In the genomic region with DNA sequence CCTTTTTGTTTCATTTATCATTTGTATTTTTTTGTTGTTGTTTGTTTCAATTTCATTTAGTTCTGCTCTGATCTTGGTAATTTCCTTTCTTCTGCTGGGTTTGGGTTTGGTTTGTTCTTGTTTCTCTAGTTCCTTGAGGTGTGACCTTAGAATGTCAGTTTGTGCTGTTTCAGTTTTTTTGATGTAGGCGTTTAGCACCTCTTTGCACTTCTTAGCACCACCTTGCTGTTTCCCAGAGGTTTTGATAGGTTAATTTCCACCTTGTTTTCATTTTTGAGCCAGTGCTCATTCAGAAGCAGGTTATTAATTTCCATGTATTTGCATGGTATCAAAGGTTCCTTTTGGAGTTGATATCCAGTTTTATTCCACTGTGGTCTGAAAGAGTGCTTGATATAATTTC, we compare ENCODE assay signal across 8 cellular contexts. TPM values are rescaled to one million over a fixed set of nuclear protein-coding genes. Genes with fewer than 3 reads are reported as not detected.
DNase-seq lines count a peak whose midpoint lies in the region; ATAC-seq and TF ChIP-seq lines count a peak whose summit lies in the region.
"Not testable (repeated sequence)": the region's sequence is repeated elsewhere in the genome, so short reads cannot be mapped to it uniquely, and the experiment has no call there.

No MANE protein-coding gene starts in this region.

- H3K27me3 Mint-ChIP-seq in CD8-positive, alpha-beta T cell (ENCODE audit: low read depth); T-helper 2 cell treated with Interferon-gamma antibody and Interleukin-4, amounts not matched to agents 5 μg/mL and 100 μg/mL, for 36 hours (ENCODE audit: low read depth); activated CD8-positive, alpha-beta T cell treated with anti-CD3 and anti-CD28 coated beads, Interleukin-2, amount 10 ng/mL, durations not matched to agents 7 days and 5 days (ENCODE audit: low read depth); activated T-helper 2 cell treated with anti-CD3 and anti-CD28 coated beads, Interferon-gamma antibody, Interleukin-2, Interleukin-4, amounts not matched to agents 10 μg/mL and 5 μg/mL and 100 μg/mL, durations not matched to agents 14 hours and 24 hours and 36 hours (ENCODE audit: low read depth); activated naive CD8-positive, alpha-beta T cell treated with anti-CD3 and anti-CD28 coated beads, Interleukin-2, amount 50 U/mL, for 24 hours; memory B cell; stimulated activated memory B cell treated with anti-CD40 and anti-IgM and Interleukin-4, amounts not matched to agents 10 μg/mL and 1 μg/mL and 100 μg/mL, for 72 hours: not testable (repeated sequence)

- not testable (repeated sequence) for H3K4me1 ChIP-seq in CD8-positive, alpha-beta T cell (ENCODE audit: insufficient read depth, low read length)

- H3K36me3 ChIP-seq in CD8-positive, alpha-beta T cell (ENCODE audit: insufficient read depth, low read length), result not testable (repeated sequence)

- peak overlapping the region; percentile 78 for H3K27ac Mint-ChIP-seq in CD8-positive, alpha-beta T cell
- H3K27ac Mint-ChIP-seq in T-helper 2 cell treated with Interferon-gamma antibody and Interleukin-4, amounts not matched to agents 5 μg/mL and 100 μg/mL, for 36 hours, result peak overlapping the region; percentile 73
- H3K27ac Mint-ChIP-seq in activated CD8-positive, alpha-beta T cell treated with anti-CD3 and anti-CD28 coated beads, Interleukin-2, amount 10 ng/mL, durations not matched to agents 7 days and 5 days, result peak overlapping the region; percentile 17
- H3K27ac Mint-ChIP-seq in activated T-helper 2 cell treated with anti-CD3 and anti-CD28 coated beads, Interferon-gamma antibody, Interleukin-2, Interleukin-4, amounts not matched to agents 10 μg/mL and 5 μg/mL and 100 μg/mL, durations not matched to agents 14 hours and 24 hours and 36 hours, result peak overlapping the region; percentile 35
- H3K27ac Mint-ChIP-seq in activated naive CD8-positive, alpha-beta T cell treated with anti-CD3 and anti-CD28 coated beads, Interleukin-2, amount 50 U/mL, for 24 hours, result peak overlapping the region; percentile 27
- peak overlapping the region; percentile 56 for H3K27ac Mint-ChIP-seq in memory B cell
- H3K27ac Mint-ChIP-seq in stimulated activated memory B cell treated with anti-CD40 and anti-IgM and Interleukin-4, amounts not matched to agents 10 μg/mL and 1 μg/mL and 100 μg/mL, for 72 hours, result peak overlapping the region; percentile 26

- TF ChIP-seq CTCF in CD8-positive, alpha-beta T cell (IDR thresholded peaks at IDR 0.05), result not testable (repeated sequence)

- POLR2A ChIA-PET in CD8-positive, alpha-beta T cell (lab: Charles Lee); activated CD8-positive, alpha-beta T cell treated with anti-CD3 and anti-CD28 coated beads, Interleukin-2, amount 10 ng/mL, durations not matched to agents 7 days and 5 days (lab: Charles Lee): not testable (repeated sequence)

- H3K9me3 ChIP-seq in CD8-positive, alpha-beta T cell (ENCODE audit: low read length), result not testable (repeated sequence)

- not testable (repeated sequence) for H3K4me3 Mint-ChIP-seq in CD8-positive, alpha-beta T cell; activated CD8-positive, alpha-beta T cell treated with anti-CD3 and anti-CD28 coated beads, Interleukin-2, amount 10 ng/mL, durations not matched to agents 7 days and 5 days; activated T-helper 2 cell treated with anti-CD3 and anti-CD28 coated beads, Interferon-gamma antibody, Interleukin-2, Interleukin-4, amounts not matched to agents 10 μg/mL and 5 μg/mL and 100 μg/mL, durations not matched to agents 14 hours and 24 hours and 36 hours (ENCODE audit: low read depth); activated naive CD8-positive, alpha-beta T cell treated with anti-CD3 and anti-CD28 coated beads, Interleukin-2, amount 50 U/mL, for 24 hours; memory B cell
- peak overlapping the region; percentile 9 for H3K4me3 Mint-ChIP-seq in T-helper 2 cell treated with Interferon-gamma antibody and Interleukin-4, amounts not matched to agents 5 μg/mL and 100 μg/mL, for 36 hours
- H3K4me3 Mint-ChIP-seq in stimulated activated memory B cell treated with anti-CD40 and anti-IgM and Interleukin-4, amounts not matched to agents 10 μg/mL and 1 μg/mL and 100 μg/mL, for 72 hours, result peak overlapping the region; percentile 15

- H3K4me3 ChIP-seq in CD8-positive, alpha-beta T cell (ENCODE audit: low read depth, low read length), result not testable (repeated sequence)

- intact Hi-C loops in CD8-positive, alpha-beta T cell (cut with DNase I, micrococcal nuclease), result loop anchor here in 1 of 2 experiments (10.0 kb wide), 1 partner anchor 905 kb away; no protein-coding TSS in a partner anchor
- intact Hi-C loops in activated T-helper 2 cell treated with anti-CD3 and anti-CD28 coated beads, Interferon-gamma antibody, Interleukin-2, Interleukin-4, amounts not matched to agents 10 μg/mL and 5 μg/mL and 100 μg/mL, durations not matched to agents 14 hours and 24 hours and 36 hours (cut with micrococcal nuclease), result not testable (repeated sequence)

- H3K27me3 ChIP-seq in CD8-positive, alpha-beta T cell (ENCODE audit: insufficient read depth, low read length), result not testable (repeated sequence)

- peaks cover 30% of the 10 kb centered on the region for H3K4me1 Mint-ChIP-seq in CD8-positive, alpha-beta T cell (ENCODE audit: low read depth)
- H3K4me1 Mint-ChIP-seq in T-helper 2 cell treated with Interferon-gamma antibody and Interleukin-4, amounts not matched to agents 5 μg/mL and 100 μg/mL, for 36 hours (ENCODE audit: low read depth), result peaks cover 26% of the 10 kb centered on the region
- peaks cover 21% of the 10 kb centered on the region for H3K4me1 Mint-ChIP-seq in activated CD8-positive, alpha-beta T cell treated with anti-CD3 and anti-CD28 coated beads, Interleukin-2, amount 10 ng/mL, durations not matched to agents 7 days and 5 days (ENCODE audit: low read depth)
- H3K4me1 Mint-ChIP-seq in activated T-helper 2 cell treated with anti-CD3 and anti-CD28 coated beads, Interferon-gamma antibody, Interleukin-2, Interleukin-4, amounts not matched to agents 10 μg/mL and 5 μg/mL and 100 μg/mL, durations not matched to agents 14 hours and 24 hours and 36 hours (ENCODE audit: low read depth), result peaks cover 20% of the 10 kb centered on the region
- peaks cover 15% of the 10 kb centered on the region for H3K4me1 Mint-ChIP-seq in activated naive CD8-positive, alpha-beta T cell treated with anti-CD3 and anti-CD28 coated beads, Interleukin-2, amount 50 U/mL, for 24 hours
- peaks cover 15% of the 10 kb centered on the region for H3K4me1 Mint-ChIP-seq in memory B cell
- H3K4me1 Mint-ChIP-seq in stimulated activated memory B cell treated with anti-CD40 and anti-IgM and Interleukin-4, amounts not matched to agents 10 μg/mL and 1 μg/mL and 100 μg/mL, for 72 hours, result peaks cover 23% of the 10 kb centered on the region

- not testable (repeated sequence) for ATAC-seq in CD8-positive, alpha-beta T cell; activated CD8-positive, alpha-beta T cell treated with anti-CD3 and anti-CD28 coated beads, Interleukin-2, amount 10 ng/mL, durations not matched to agents 7 days and 5 days; activated naive CD8-positive, alpha-beta T cell treated with anti-CD3 and anti-CD28 coated beads, Interleukin-2, amount 50 U/mL, for 24 hours; memory B cell (ENCODE audit: low read depth); stimulated activated memory B cell treated with anti-CD40 and anti-IgM and Interleukin-4, amounts not matched to agents 10 μg/mL and 1 μg/mL and 100 μg/mL, for 72 hours
- peak; percentile 60 for ATAC-seq in HG02798 (IDR thresholded peaks at IDR 0.05; ENCODE audit: poor library complexity, unreplicated experiment)

- not testable (repeated sequence) for H3K27ac ChIP-seq in CD8-positive, alpha-beta T cell (ENCODE audit: low read depth, low read length)

- peaks cover 45% of the 10 kb centered on the region for H3K36me3 Mint-ChIP-seq in CD8-positive, alpha-beta T cell
- H3K36me3 Mint-ChIP-seq in T-helper 2 cell treated with Interferon-gamma antibody and Interleukin-4, amounts not matched to agents 5 μg/mL and 100 μg/mL, for 36 hours (ENCODE audit: low read depth), result peaks cover 53% of the 10 kb centered on the region
- H3K36me3 Mint-ChIP-seq in activated CD8-positive, alpha-beta T cell treated with anti-CD3 and anti-CD28 coated beads, Interleukin-2, amount 10 ng/mL, durations not matched to agents 7 days and 5 days (ENCODE audit: low read depth), result peaks cover 41% of the 10 kb centered on the region
- peaks cover 58% of the 10 kb centered on the region for H3K36me3 Mint-ChIP-seq in activated T-helper 2 cell treated with anti-CD3 and anti-CD28 coated beads, Interferon-gamma antibody, Interleukin-2, Interleukin-4, amounts not matched to agents 10 μg/mL and 5 μg/mL and 100 μg/mL, durations not matched to agents 14 hours and 24 hours and 36 hours (ENCODE audit: low read depth)
- peaks cover 29% of the 10 kb centered on the region for H3K36me3 Mint-ChIP-seq in activated naive CD8-positive, alpha-beta T cell treated with anti-CD3 and anti-CD28 coated beads, Interleukin-2, amount 50 U/mL, for 24 hours (ENCODE audit: low read depth)
- peaks cover 42% of the 10 kb centered on the region for H3K36me3 Mint-ChIP-seq in memory B cell
- H3K36me3 Mint-ChIP-seq in stimulated activated memory B cell treated with anti-CD40 and anti-IgM and Interleukin-4, amounts not matched to agents 10 μg/mL and 1 μg/mL and 100 μg/mL, for 72 hours, result peaks cover 77% of the 10 kb centered on the region

- not testable (repeated sequence) for H3K9me3 Mint-ChIP-seq in CD8-positive, alpha-beta T cell; activated naive CD8-positive, alpha-beta T cell treated with anti-CD3 and anti-CD28 coated beads, Interleukin-2, amount 50 U/mL, for 24 hours; memory B cell; stimulated activated memory B cell treated with anti-CD40 and anti-IgM and Interleukin-4, amounts not matched to agents 10 μg/mL and 1 μg/mL and 100 μg/mL, for 72 hours
- peaks cover 40% of the 10 kb centered on the region for H3K9me3 Mint-ChIP-seq in T-helper 2 cell treated with Interferon-gamma antibody and Interleukin-4, amounts not matched to agents 5 μg/mL and 100 μg/mL, for 36 hours
- H3K9me3 Mint-ChIP-seq in activated CD8-positive, alpha-beta T cell treated with anti-CD3 and anti-CD28 coated beads, Interleukin-2, amount 10 ng/mL, durations not matched to agents 7 days and 5 days (ENCODE audit: insufficient read depth), result peaks cover 32% of the 10 kb centered on the region
- peaks cover 24% of the 10 kb centered on the region for H3K9me3 Mint-ChIP-seq in activated T-helper 2 cell treated with anti-CD3 and anti-CD28 coated beads, Interferon-gamma antibody, Interleukin-2, Interleukin-4, amounts not matched to agents 10 μg/mL and 5 μg/mL and 100 μg/mL, durations not matched to agents 14 hours and 24 hours and 36 hours

- DNase-seq in CD8-positive, alpha-beta T cell; T-helper 2 cell treated with Interferon-gamma antibody and Interleukin-4, amounts not matched to agents 5 μg/mL and 100 μg/mL, for 36 hours (ENCODE audit: low spot score); activated CD8-positive, alpha-beta T cell treated with anti-CD3 and anti-CD28 coated beads, Interleukin-2, amount 10 ng/mL, durations not matched to agents 7 days and 5 days; activated T-helper 2 cell treated with anti-CD3 and anti-CD28 coated beads, Interferon-gamma antibody, Interleukin-2, Interleukin-4, amounts not matched to agents 10 μg/mL and 5 μg/mL and 100 μg/mL, durations not matched to agents 14 hours and 24 hours and 36 hours (ENCODE audit: low spot score); activated naive CD8-positive, alpha-beta T cell treated with anti-CD3 and anti-CD28 coated beads, Interleukin-2, amount 50 U/mL, for 24 hours; memory B cell (ENCODE audit: low spot score in 2 of 2): not testable (repeated sequence)

- CTCF ChIA-PET in CD8-positive, alpha-beta T cell (lab: Charles Lee), result interaction anchor here (0.5 kb wide), 1 partner anchor 1834 kb away, joined by 3 read pairs; no protein-coding TSS in a partner anchor
- CTCF ChIA-PET in activated CD8-positive, alpha-beta T cell treated with anti-CD3 and anti-CD28 coated beads, Interleukin-2, amount 10 ng/mL, durations not matched to agents 7 days and 5 days (lab: Charles Lee), result interaction anchor here (1.3 kb wide), 1 partner anchor 61 kb away, joined by 3 read pairs; a partner anchor contains a TSS

RNA-seq across cellular contexts. Expression of a gene that starts 60.0 kb away (rescaled TPM):
- total RNA-seq in CD8-positive, alpha-beta T cell, result 1 to 10 TPM; 1.9 to 2.8 TPM
- total RNA-seq in activated CD8-positive, alpha-beta T cell treated with anti-CD3 and anti-CD28 coated beads, Interleukin-2, amount 10 ng/mL, durations not matched to agents 7 days and 5 days, result 10 to 100 TPM; 20.3 to 20.5 TPM
- 16.6 and 16.7 TPM in 2 replicates for total RNA-seq in activated T-helper 2 cell treated with anti-CD3 and anti-CD28 coated beads, Interferon-gamma antibody, Interleukin-2, Interleukin-4, amounts not matched to agents 10 μg/mL and 5 μg/mL and 100 μg/mL, durations not matched to agents 14 hours and 24 hours and 36 hours

Comparison
In these comparisons a context has a peak if more than half of its experiments do, and no peak if none do; other contexts are left out.
1. H3K27ac Mint-ChIP-seq: peak in every context shown above with its lines; median percentile 78 in CD8-positive, alpha-beta T cell; 73 in T-helper 2 cell treated with Interferon-gamma antibody and Interleukin-4, amounts not matched to agents 5 μg/mL and 100 μg/mL, for 36 hours; 56 in memory B cell; 35 in activated T-helper 2 cell treated with anti-CD3 and anti-CD28 coated beads, Interferon-gamma antibody, Interleukin-2, Interleukin-4, amounts not matched to agents 10 μg/mL and 5 μg/mL and 100 μg/mL, durations not matched to agents 14 hours and 24 hours and 36 hours; 27 in activated naive CD8-positive, alpha-beta T cell treated with anti-CD3 and anti-CD28 coated beads, Interleukin-2, amount 50 U/mL, for 24 hours; 26 in stimulated activated memory B cell treated with anti-CD40 and anti-IgM and Interleukin-4, amounts not matched to agents 10 μg/mL and 1 μg/mL and 100 μg/mL, for 72 hours; 17 in activated CD8-positive, alpha-beta T cell treated with anti-CD3 and anti-CD28 coated beads, Interleukin-2, amount 10 ng/mL, durations not matched to agents 7 days and 5 days.